ENCODE assay signal across 22 cellular contexts in genomic region chr4:100261346-100261745, GRCh38.
"Had no signal": no experiment of that assay in that cellular context is flagged by ENCODE, and none has a peak within 500 bp of the region (broad histone marks: within the 10 kb centered on the region; RNA-seq: fewer than 3 reads in every experiment).

No MANE protein-coding gene starts in this region.

- H3K27me3 ChIP-seq: breast epithelium, SJSA1 had no signal

- H3K36me3 ChIP-seq: breast epithelium, SJSA1 had no signal

- DNase-seq: activated CD4-positive, alpha-beta T cell treated with anti-CD3 and anti-CD28 coated beads for 48 hours; activated CD4-positive, alpha-beta T cell treated with anti-CD3 and anti-CD28 coated beads, Interleukin-2, amount 50 U/mL, for 48 hours; activated CD4-positive, CD25-positive, alpha-beta regulatory T cell treated with anti-CD3 and anti-CD28 coated beads, Interleukin-2, amount 50 U/mL, for 72 hours; activated CD8-positive, alpha-beta memory T cell treated with anti-CD3 and anti-CD28 coated beads, Interleukin-2, amount 10 ng/mL, durations not matched to agents 7 days and 5 days; activated effector memory CD4-positive, alpha-beta T cell treated with Interleukin-2 at 50 U/mL for 16 hours; activated naive CD4-positive, alpha-beta T cell; activated T-cell treated with anti-CD3 and anti-CD28 coated beads, Interleukin-2, amount 50 U/mL, for 24 hours; caudate nucleus; Kasumi-1; NCI-H1048; NCI-H146; NCI-H187 treated with DMSO at 0.1 percent for 48 hours; NCI-H2081 treated with DMSO at 0.1 percent for 48 hours; NCI-H446; PC-3; SHP77; T-helper 17 cell; T-helper 9 cell had no signal

- H3K4me1 ChIP-seq: breast epithelium, SJSA1 had no signal

- H3K9me3 ChIP-seq: SJSA1 had no signal

- ATAC-seq: activated CD8-positive, alpha-beta memory T cell treated with anti-CD3 and anti-CD28 coated beads, Interleukin-2, amount 10 ng/mL, durations not matched to agents 7 days and 5 days; PC-3; T-helper 17 cell; WTC11 had no signal

- FAIRE-seq: RCC 7860 had no signal

- H3K4me3 ChIP-seq: breast epithelium, SJSA1 had no signal

- H3K27ac ChIP-seq: breast epithelium, SJSA1 had no signal
